ENCODE assay signal across 9 cellular contexts in the genomic region with DNA sequence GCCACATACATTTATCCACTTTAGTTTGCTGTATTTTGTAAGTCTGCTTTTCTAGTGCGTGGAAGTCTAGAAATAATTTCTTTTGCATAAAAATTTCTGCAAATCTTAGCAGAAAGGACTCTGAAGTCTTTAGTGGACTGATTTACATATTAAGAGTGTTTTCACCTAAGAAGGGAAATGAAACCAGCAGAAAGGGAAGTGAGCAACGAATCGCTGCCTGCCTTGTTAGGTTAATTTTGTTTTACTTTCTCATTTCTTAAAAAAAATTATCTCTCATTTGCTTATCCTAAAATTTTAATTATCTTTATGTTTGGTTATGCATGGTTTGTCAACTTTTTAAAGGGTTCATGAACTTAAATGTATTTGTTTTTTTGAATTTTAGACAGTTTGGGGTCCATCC. TPM values are rescaled to one million over a fixed set of nuclear protein-coding genes. Genes with fewer than 3 reads are reported as not detected.
DNase-seq lines count a peak whose midpoint lies in the region; ATAC-seq and TF ChIP-seq lines count a peak whose summit lies in the region.
"Had no signal": no experiment of that assay in that cellular context is flagged by ENCODE, and none has a peak within 500 bp of the region (broad histone marks: within the 10 kb centered on the region; RNA-seq: fewer than 3 reads in every experiment).

No MANE protein-coding gene starts in this region.

- DNase-seq in GM13977 (ENCODE audit: low spot score) (peak; percentile 47), NCI-H226 (no peak), amygdala (lab: John Stamatoyannopoulos, UW) (no peak), HT-29 (ENCODE audit: low spot score) (no peak), breast epithelium (ENCODE audit: low spot score in 2 of 2) (no peak)
- DNase-seq in central memory CD4-positive, alpha-beta T cell = peak; percentile 57

- H3K4me1 ChIP-seq in breast epithelium = no peaks in the 10 kb centered on the region

- no peak overlapping the region for H3K4me3 ChIP-seq in breast epithelium

- intact Hi-C loops in breast epithelium (cut with DNase I; ENCODE audit: low total_unique reads) = no loop called here

- TF ChIP-seq POLR2A in breast epithelium (IDR thresholded peaks at IDR 0.05) = no peak

- no peaks in the 10 kb centered on the region for H3K36me3 ChIP-seq in breast epithelium

- no peak for TF ChIP-seq CTCF in GM13977 (IDR thresholded peaks at IDR 0.05; ENCODE audit: extremely low read depth, insufficient read depth, missing control alignments)
- no peak for TF ChIP-seq CTCF in breast epithelium (IDR thresholded peaks at IDR 0.05)

- no peaks in the 10 kb centered on the region for H3K9me3 ChIP-seq in breast epithelium

- ATAC-seq in GM21447 (IDR thresholded peaks at IDR 0.05; ENCODE audit: unreplicated experiment) (peak; percentile 45), HG03520 (IDR thresholded peaks at IDR 0.05; ENCODE audit: unreplicated experiment) (peak; percentile 73)

- H3K27me3 ChIP-seq in breast epithelium = no peaks in the 10 kb centered on the region

- in situ Hi-C loops in GM13977 (cut with MboI; ENCODE audit: low pct_unique_long_range_greater_than_20kb, low sequenced_read_pairs, unreplicated experiment) = loop anchor here (25.0 kb wide), 1 partner anchor 397 kb away; no protein-coding TSS in a partner anchor

- no peak overlapping the region for H3K27ac ChIP-seq in breast epithelium

RNA-seq across cellular contexts. Expression of gene GPR18, which starts 0.8 kb away (rescaled TPM):
- not detected in 2 replicates for total RNA-seq in HT-29 (2014; rRNA removed; shearing (Covaris generic))
- under 1 TPM in 1 of 3 donors, not detected in 2; 0.32 TPM for total RNA-seq in breast epithelium
- total RNA-seq: esophagus mucosa had no signal

RNA-seq across cellular contexts. Expression of gene GPR183, which starts 48.3 kb away (rescaled TPM):
- total RNA-seq in HT-29 (2014; rRNA removed; shearing (Covaris generic)) = not detected in 2 replicates
- total RNA-seq in breast epithelium = 10 to 100 TPM; 10.2 to 30.1 (median 21.4) TPM

RNA-seq across cellular contexts. Expression of gene UBAC2, which starts 58.3 kb away (rescaled TPM):
- total RNA-seq in HT-29 (2014; rRNA removed; shearing (Covaris generic)) = 73.4 and 75.7 TPM in 2 replicates
- total RNA-seq in breast epithelium = 10 to 100 TPM; 64.6 to 72.8 (median 65.1) TPM

Comparison
In these comparisons a context has a peak if more than half of its experiments do, and no peak if none do; other contexts are left out.
1. DNase-seq: peak in GM13977 (single experiment) and central memory CD4-positive, alpha-beta T cell (single experiment); none in NCI-H226 (single experiment), amygdala (0 of 56), HT-29 (single experiment) and breast epithelium (0 of 2).
2. RNA of gene GPR183, which starts 48.3 kb away (total RNA-seq): 10.2 to 30.1 TPM in breast epithelium; not detected in HT-29; every median in the first group is over 10 times any median in the second.